1 cellular context compared by ENCODE assay signal in the genomic region with DNA sequence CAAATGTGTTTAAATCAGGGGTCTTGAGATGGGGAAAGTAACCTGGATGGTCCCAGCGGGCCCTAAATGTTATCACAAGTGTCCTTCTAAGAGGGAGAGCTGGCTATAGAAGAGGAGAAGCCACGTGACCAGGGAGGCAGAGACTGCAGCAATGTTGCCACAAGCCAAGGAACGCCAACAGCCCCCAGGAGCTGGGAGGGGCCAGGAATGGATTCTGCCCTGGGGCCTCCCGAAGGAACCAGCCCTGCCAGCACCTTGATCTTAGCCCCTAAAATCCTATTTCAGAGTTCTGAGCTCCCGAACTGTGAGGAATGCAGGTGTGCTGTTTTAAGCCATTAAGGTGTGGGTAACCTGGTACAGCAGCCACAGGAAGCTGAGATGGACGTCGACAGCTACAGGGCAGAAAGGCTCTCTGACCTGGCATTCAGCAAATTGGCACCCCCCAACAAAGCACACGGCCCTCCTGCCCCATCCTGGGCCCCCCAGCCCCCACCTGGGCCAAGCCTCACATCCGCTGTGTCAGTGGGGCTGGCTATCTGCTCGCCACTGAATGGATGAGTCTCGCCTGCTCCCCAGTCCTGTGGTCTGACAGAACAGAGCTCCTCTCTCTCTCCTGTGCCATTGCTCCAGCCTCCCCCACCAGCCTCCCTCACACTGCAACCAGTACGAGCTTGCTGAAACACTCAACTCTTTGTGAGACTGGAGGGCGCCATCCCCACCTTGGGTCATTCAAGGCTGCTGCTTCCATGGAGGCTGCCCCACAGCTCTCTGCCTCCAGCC.
TF ChIP-seq lines count a peak whose summit lies in the region.

No MANE protein-coding gene starts in this region.

TF ChIP-seq in WTC11, 78 proteins besides CTCF, POLR2A, EP300 and RAD21:
- TF ChIP-seq MXD4 (CRISPR knock-in tag; IDR thresholded peaks at IDR 0.05; ENCODE audit: borderline replicate concordance) (no peak), MYBL2 (CRISPR knock-in tag; IDR thresholded peaks at IDR 0.05) (no peak), TCF7 (CRISPR knock-in tag; IDR thresholded peaks at IDR 0.05; ENCODE audit: low read depth) (no peak), IRF2 (CRISPR knock-in tag; IDR thresholded peaks at IDR 0.05; ENCODE audit: borderline replicate concordance, low read depth) (no peak), CREB1 (CRISPR knock-in tag; IDR thresholded peaks at IDR 0.05) (no peak), ZNF281 (CRISPR knock-in tag; IDR thresholded peaks at IDR 0.05) (no peak), FOXP1 (CRISPR knock-in tag; IDR thresholded peaks at IDR 0.05; ENCODE audit: borderline replicate concordance) (no peak), RELA (CRISPR knock-in tag; IDR thresholded peaks at IDR 0.05; ENCODE audit: borderline replicate concordance) (no peak), E2F1 (CRISPR knock-in tag; IDR thresholded peaks at IDR 0.05) (no peak), TP53 (CRISPR knock-in tag; IDR thresholded peaks at IDR 0.05) (no peak), OVOL2 (CRISPR knock-in tag; IDR thresholded peaks at IDR 0.05; ENCODE audit: borderline replicate concordance) (no peak)
- TF ChIP-seq, protein P1, sequence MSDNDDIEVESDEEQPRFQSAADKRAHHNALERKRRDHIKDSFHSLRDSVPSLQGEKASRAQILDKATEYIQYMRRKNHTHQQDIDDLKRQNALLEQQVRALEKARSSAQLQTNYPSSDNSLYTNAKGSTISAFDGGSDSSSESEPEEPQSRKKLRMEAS (CRISPR knock-in tag; IDR thresholded peaks at IDR 0.05), result no peak
- TF ChIP-seq, protein P2, sequence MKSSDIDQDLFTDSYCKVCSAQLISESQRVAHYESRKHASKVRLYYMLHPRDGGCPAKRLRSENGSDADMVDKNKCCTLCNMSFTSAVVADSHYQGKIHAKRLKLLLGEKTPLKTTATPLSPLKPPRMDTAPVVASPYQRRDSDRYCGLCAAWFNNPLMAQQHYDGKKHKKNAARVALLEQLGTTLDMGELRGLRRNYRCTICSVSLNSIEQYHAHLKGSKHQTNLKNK (CRISPR knock-in tag; IDR thresholded peaks at IDR 0.05), result no peak
- TF ChIP-seq, protein P3, sequence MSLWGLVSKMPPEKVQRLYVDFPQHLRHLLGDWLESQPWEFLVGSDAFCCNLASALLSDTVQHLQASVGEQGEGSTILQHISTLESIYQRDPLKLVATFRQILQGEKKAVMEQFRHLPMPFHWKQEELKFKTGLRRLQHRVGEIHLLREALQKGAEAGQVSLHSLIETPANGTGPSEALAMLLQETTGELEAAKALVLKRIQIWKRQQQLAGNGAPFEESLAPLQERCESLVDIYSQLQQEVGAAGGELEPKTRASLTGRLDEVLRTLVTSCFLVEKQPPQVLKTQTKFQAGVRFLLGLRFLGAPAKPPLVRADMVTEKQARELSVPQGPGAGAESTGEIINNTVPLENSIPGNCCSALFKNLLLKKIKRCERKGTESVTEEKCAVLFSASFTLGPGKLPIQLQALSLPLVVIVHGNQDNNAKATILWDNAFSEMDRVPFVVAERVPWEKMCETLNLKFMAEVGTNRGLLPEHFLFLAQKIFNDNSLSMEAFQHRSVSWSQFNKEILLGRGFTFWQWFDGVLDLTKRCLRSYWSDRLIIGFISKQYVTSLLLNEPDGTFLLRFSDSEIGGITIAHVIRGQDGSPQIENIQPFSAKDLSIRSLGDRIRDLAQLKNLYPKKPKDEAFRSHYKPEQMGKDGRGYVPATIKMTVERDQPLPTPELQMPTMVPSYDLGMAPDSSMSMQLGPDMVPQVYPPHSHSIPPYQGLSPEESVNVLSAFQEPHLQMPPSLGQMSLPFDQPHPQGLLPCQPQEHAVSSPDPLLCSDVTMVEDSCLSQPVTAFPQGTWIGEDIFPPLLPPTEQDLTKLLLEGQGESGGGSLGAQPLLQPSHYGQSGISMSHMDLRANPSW (CRISPR knock-in tag; conservative IDR thresholded peaks at IDR 0.05; ENCODE audit: low read depth), result no peak
- TF ChIP-seq, protein P4, sequence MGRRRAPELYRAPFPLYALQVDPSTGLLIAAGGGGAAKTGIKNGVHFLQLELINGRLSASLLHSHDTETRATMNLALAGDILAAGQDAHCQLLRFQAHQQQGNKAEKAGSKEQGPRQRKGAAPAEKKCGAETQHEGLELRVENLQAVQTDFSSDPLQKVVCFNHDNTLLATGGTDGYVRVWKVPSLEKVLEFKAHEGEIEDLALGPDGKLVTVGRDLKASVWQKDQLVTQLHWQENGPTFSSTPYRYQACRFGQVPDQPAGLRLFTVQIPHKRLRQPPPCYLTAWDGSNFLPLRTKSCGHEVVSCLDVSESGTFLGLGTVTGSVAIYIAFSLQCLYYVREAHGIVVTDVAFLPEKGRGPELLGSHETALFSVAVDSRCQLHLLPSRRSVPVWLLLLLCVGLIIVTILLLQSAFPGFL (CRISPR knock-in tag; IDR thresholded peaks at IDR 0.05; ENCODE audit: borderline replicate concordance), result no peak
- TF ChIP-seq, protein P5, sequence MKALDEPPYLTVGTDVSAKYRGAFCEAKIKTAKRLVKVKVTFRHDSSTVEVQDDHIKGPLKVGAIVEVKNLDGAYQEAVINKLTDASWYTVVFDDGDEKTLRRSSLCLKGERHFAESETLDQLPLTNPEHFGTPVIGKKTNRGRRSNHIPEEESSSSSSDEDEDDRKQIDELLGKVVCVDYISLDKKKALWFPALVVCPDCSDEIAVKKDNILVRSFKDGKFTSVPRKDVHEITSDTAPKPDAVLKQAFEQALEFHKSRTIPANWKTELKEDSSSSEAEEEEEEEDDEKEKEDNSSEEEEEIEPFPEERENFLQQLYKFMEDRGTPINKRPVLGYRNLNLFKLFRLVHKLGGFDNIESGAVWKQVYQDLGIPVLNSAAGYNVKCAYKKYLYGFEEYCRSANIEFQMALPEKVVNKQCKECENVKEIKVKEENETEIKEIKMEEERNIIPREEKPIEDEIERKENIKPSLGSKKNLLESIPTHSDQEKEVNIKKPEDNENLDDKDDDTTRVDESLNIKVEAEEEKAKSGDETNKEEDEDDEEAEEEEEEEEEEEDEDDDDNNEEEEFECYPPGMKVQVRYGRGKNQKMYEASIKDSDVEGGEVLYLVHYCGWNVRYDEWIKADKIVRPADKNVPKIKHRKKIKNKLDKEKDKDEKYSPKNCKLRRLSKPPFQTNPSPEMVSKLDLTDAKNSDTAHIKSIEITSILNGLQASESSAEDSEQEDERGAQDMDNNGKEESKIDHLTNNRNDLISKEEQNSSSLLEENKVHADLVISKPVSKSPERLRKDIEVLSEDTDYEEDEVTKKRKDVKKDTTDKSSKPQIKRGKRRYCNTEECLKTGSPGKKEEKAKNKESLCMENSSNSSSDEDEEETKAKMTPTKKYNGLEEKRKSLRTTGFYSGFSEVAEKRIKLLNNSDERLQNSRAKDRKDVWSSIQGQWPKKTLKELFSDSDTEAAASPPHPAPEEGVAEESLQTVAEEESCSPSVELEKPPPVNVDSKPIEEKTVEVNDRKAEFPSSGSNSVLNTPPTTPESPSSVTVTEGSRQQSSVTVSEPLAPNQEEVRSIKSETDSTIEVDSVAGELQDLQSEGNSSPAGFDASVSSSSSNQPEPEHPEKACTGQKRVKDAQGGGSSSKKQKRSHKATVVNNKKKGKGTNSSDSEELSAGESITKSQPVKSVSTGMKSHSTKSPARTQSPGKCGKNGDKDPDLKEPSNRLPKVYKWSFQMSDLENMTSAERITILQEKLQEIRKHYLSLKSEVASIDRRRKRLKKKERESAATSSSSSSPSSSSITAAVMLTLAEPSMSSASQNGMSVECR (CRISPR knock-in tag; IDR thresholded peaks at IDR 0.05; ENCODE audit: borderline replicate concordance), result no peak
- TF ChIP-seq, protein P6, sequence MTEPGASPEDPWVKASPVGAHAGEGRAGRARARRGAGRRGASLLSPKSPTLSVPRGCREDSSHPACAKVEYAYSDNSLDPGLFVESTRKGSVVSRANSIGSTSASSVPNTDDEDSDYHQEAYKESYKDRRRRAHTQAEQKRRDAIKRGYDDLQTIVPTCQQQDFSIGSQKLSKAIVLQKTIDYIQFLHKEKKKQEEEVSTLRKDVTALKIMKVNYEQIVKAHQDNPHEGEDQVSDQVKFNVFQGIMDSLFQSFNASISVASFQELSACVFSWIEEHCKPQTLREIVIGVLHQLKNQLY (CRISPR knock-in tag; IDR thresholded peaks at IDR 0.05), result no peak
TF ChIP-seq in WTC11: peak in this region for 0.
